ENCODE assay signal across 2 cellular contexts in genomic region chr22:25602924-25603323, GRCh38.
TF ChIP-seq lines count a peak whose summit lies in the region.

No MANE protein-coding gene starts in this region.

TF ChIP-seq in A549, 52 proteins besides CTCF, POLR2A, EP300 and RAD21 (continued from another document):
- no peak for TF ChIP-seq REST (IDR thresholded peaks at IDR 0.05)
- TF ChIP-seq MAX (IDR thresholded peaks at IDR 0.05), result no peak
- TF ChIP-seq USF2 (IDR thresholded peaks at IDR 0.05), result no peak
- TF ChIP-seq FOXS1 (CRISPR knock-in tag; IDR thresholded peaks at IDR 0.05), result no peak

TF ChIP-seq in HCT116, 20 proteins besides CTCF, POLR2A, EP300 and RAD21 (continued from another document):
- no peak for TF ChIP-seq ZBTB33 (IDR thresholded peaks at IDR 0.05; ENCODE audit: extremely low read depth, insufficient replicate concordance, low read length)
- TF ChIP-seq ZNF274 (IDR thresholded peaks at IDR 0.05; ENCODE audit: low read depth, low read length), result no peak
